ENCODE assay signal across 19 cellular contexts in genomic region chr1:236132420-236133046, GRCh38. TPM values are rescaled to one million over a fixed set of nuclear protein-coding genes. Genes with fewer than 3 reads are reported as not detected.
A peak's percentile ranks its signal among the peaks of the same experiment; 100 is the strongest.
DNase-seq lines count a peak whose midpoint lies in the region; ATAC-seq and TF ChIP-seq lines count a peak whose summit lies in the region.
"Had no signal": no experiment of that assay in that cellular context is flagged by ENCODE, and none has a peak within 500 bp of the region (broad histone marks: within the 10 kb centered on the region; RNA-seq: fewer than 3 reads in every experiment).

No MANE protein-coding gene starts in this region.

- H3K27ac Mint-ChIP-seq in mesothelial cell of epicardium, result peak overlapping the region; percentile 70
- no peak overlapping the region for H3K27ac Mint-ChIP-seq in activated CD8-positive, alpha-beta T cell treated with anti-CD3 and anti-CD28 coated beads, Interleukin-2, amount 10 ng/mL, durations not matched to agents 7 days and 5 days
- H3K27ac Mint-ChIP-seq: B cell; CD4-positive, CD25-positive, alpha-beta regulatory T cell; CD8-positive, alpha-beta T cell; HFFc6 had no signal

- peaks cover 42% of the 10 kb centered on the region for H3K4me1 Mint-ChIP-seq in mesothelial cell of epicardium
- H3K4me1 Mint-ChIP-seq in activated CD8-positive, alpha-beta T cell treated with anti-CD3 and anti-CD28 coated beads, Interleukin-2, amount 10 ng/mL, durations not matched to agents 7 days and 5 days (ENCODE audit: low read depth), result no peaks in the 10 kb centered on the region
- H3K4me1 Mint-ChIP-seq: CD4-positive, CD25-positive, alpha-beta regulatory T cell had no signal

- intact Hi-C loops in posterior vena cava (cut with DNase I), result no loop called here

- POLR2A ChIA-PET in HEK293T (lab: Yijun Ruan, JAX), result interaction anchor here (0.6 to 1.6 kb wide), 2 partner anchors 10 to 14 kb away, joined by 3 to 5 read pairs; partner anchors contain the start of gene GPR137B
- POLR2A ChIA-PET in activated CD8-positive, alpha-beta T cell treated with anti-CD3 and anti-CD28 coated beads, Interleukin-2, amount 10 ng/mL, durations not matched to agents 7 days and 5 days (lab: Charles Lee), result no interaction called here

- CTCF ChIA-PET in HEK293T (lab: Yijun Ruan, JAX), result interaction anchor here (1.1 kb wide), 1 partner anchor 164 kb away, joined by 4 read pairs; no protein-coding TSS in a partner anchor
- CTCF ChIA-PET in activated CD8-positive, alpha-beta T cell treated with anti-CD3 and anti-CD28 coated beads, Interleukin-2, amount 10 ng/mL, durations not matched to agents 7 days and 5 days (lab: Charles Lee), result interaction anchor here (0.7 to 1.2 kb wide), 3 partner anchors 8 to 387 kb away, joined by 3 read pairs; no protein-coding TSS in a partner anchor

- H3K4me3 Mint-ChIP-seq in mesothelial cell of epicardium, result no peak overlapping the region
- no peak overlapping the region for H3K4me3 Mint-ChIP-seq in activated CD8-positive, alpha-beta T cell treated with anti-CD3 and anti-CD28 coated beads, Interleukin-2, amount 10 ng/mL, durations not matched to agents 7 days and 5 days
- H3K4me3 Mint-ChIP-seq: B cell; CD4-positive, CD25-positive, alpha-beta regulatory T cell; CD8-positive, alpha-beta T cell; HFFc6 had no signal

- DNase-seq in ELF-1 (ENCODE audit: low read depth, low spot score), result peak; percentile 32
- DNase-seq in HEK293T (ENCODE audit: extremely low spot score), result no peak
- DNase-seq in mesothelial cell of epicardium (ENCODE audit: low spot score in 2 of 2, unreplicated experiment in 2 of 2), result no peak
- DNase-seq in posterior vena cava (ENCODE audit: low spot score), result peak; percentile 5
- DNase-seq in activated CD4-positive, alpha-beta T cell treated with anti-CD3 and anti-CD28 coated beads, Interleukin-2, amount 50 U/mL, for 4 hours, result no peak
- DNase-seq in erythroblast (lab: John Stamatoyannopoulos, UW), result no peak
- DNase-seq in activated CD8-positive, alpha-beta T cell treated with anti-CD3 and anti-CD28 coated beads, Interleukin-2, amount 10 ng/mL, durations not matched to agents 7 days and 5 days, result no peak
- DNase-seq: Caco-2; CD4-positive, CD25-positive, alpha-beta regulatory T cell; CD8-positive, alpha-beta T cell; DMS153; DMS79; EL; GF-D8; GOT3; H7; HCEC 1CT; HFFc6 had no signal

- no peak for TF ChIP-seq POLR2A in erythroblast (IDR thresholded peaks at IDR 0.05; ENCODE audit: low read length)

- H3K27me3 Mint-ChIP-seq in mesothelial cell of epicardium (ENCODE audit: low read depth), result peaks cover 26% of the 10 kb centered on the region
- H3K27me3 Mint-ChIP-seq in activated CD8-positive, alpha-beta T cell treated with anti-CD3 and anti-CD28 coated beads, Interleukin-2, amount 10 ng/mL, durations not matched to agents 7 days and 5 days (ENCODE audit: low read depth), result peaks cover 47% of the 10 kb centered on the region

- no peak for TF ChIP-seq CTCF in mesothelial cell of epicardium (IDR thresholded peaks at IDR 0.05; ENCODE audit: unreplicated experiment)

- no peaks in the 10 kb centered on the region for H3K9me3 Mint-ChIP-seq in mesothelial cell of epicardium
- no peaks in the 10 kb centered on the region for H3K9me3 Mint-ChIP-seq in activated CD8-positive, alpha-beta T cell treated with anti-CD3 and anti-CD28 coated beads, Interleukin-2, amount 10 ng/mL, durations not matched to agents 7 days and 5 days (ENCODE audit: insufficient read depth)
- H3K9me3 Mint-ChIP-seq: CD8-positive, alpha-beta T cell; HFFc6 had no signal

- no peaks in the 10 kb centered on the region for H3K36me3 Mint-ChIP-seq in mesothelial cell of epicardium
- no peaks in the 10 kb centered on the region for H3K36me3 Mint-ChIP-seq in activated CD8-positive, alpha-beta T cell treated with anti-CD3 and anti-CD28 coated beads, Interleukin-2, amount 10 ng/mL, durations not matched to agents 7 days and 5 days (ENCODE audit: low read depth)
- H3K36me3 Mint-ChIP-seq: CD4-positive, CD25-positive, alpha-beta regulatory T cell; CD8-positive, alpha-beta T cell had no signal

- no peak for ATAC-seq in activated CD8-positive, alpha-beta T cell treated with anti-CD3 and anti-CD28 coated beads, Interleukin-2, amount 10 ng/mL, durations not matched to agents 7 days and 5 days
- ATAC-seq: CD8-positive, alpha-beta T cell had no signal

TF ChIP-seq in HEK293T, 16 proteins besides CTCF, POLR2A, EP300 and RAD21:
- TF ChIP-seq L3MBTL2 (conservative IDR thresholded peaks at IDR 0.05) (no peak), ELF4 (IDR thresholded peaks at IDR 0.05) (no peak), PKNOX1 (IDR thresholded peaks at IDR 0.05) (peak; percentile 36; the same call in 1 of the 2 replicates)

RNA-seq across cellular contexts. Expression of gene GPR137B, which starts 9.8 kb away (rescaled TPM):
- 22.1 to 25.2 TPM (median 23.1 TPM) in 3 replicates for total RNA-seq in mesothelial cell of epicardium
- 10 to 100 TPM; 13.7 to 15.7 TPM for total RNA-seq in posterior vena cava
- total RNA-seq in activated CD8-positive, alpha-beta T cell treated with anti-CD3 and anti-CD28 coated beads, Interleukin-2, amount 10 ng/mL, durations not matched to agents 7 days and 5 days, result 1 to 10 TPM; 4.9 to 5.0 TPM

Comparison
In these comparisons a context has a peak if more than half of its experiments do, and no peak if none do; other contexts are left out.
1. DNase-seq: peak in ELF-1 (single experiment) and posterior vena cava (single experiment); none in HEK293T (single experiment), mesothelial cell of epicardium (0 of 2), activated CD4-positive, alpha-beta T cell treated with anti-CD3 and anti-CD28 coated beads, Interleukin-2, amount 50 U/mL, for 4 hours (0 of 2), erythroblast (0 of 2) and activated CD8-positive, alpha-beta T cell treated with anti-CD3 and anti-CD28 coated beads, Interleukin-2, amount 10 ng/mL, durations not matched to agents 7 days and 5 days (single experiment).